Comparison of ENCODE assay signal across 8 cellular contexts in the genomic region with DNA sequence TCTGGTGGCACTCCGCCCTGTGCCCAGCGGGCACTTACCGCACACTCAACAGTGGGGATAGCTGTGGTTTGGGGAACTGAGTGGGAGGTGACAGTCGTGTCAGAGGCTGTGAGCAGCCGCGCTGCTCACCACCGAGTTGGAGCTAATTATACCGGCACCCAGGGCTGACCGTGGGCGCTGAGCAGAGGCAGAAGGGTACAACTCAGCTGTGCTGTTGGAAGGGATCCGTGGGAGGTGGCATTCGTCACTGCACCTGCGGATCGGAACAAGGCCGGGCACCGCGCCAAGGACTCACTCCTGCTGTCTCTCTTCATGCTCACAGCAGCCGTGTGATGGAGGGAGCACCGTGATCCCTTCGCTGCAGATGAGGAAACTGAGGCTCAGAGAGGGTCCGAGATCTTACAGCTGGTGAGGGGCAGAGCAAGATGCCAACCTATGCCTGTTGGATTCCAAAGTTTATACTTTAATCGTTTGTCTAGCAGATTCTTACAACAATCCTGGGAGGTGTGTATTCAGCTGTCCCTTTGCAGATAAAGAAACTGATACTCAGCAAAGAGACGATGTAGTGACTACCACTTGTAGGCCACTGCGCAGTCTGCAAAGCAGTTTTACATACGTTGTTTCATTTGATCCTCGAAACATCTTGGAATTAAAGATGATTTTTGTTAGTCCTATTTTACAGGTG. TPM values are rescaled to one million over a fixed set of nuclear protein-coding genes. Genes with fewer than 3 reads are reported as not detected.
A peak's percentile ranks its signal among the peaks of the same experiment; 100 is the strongest.
DNase-seq lines count a peak whose midpoint lies in the region; ATAC-seq and TF ChIP-seq lines count a peak whose summit lies in the region.

No MANE protein-coding gene starts in this region.

- peak overlapping the region; percentile 74 for H3K27ac ChIP-seq in temporal lobe (ENCODE audit: low read depth, low read length)

- no peak for TF ChIP-seq CTCF in fibroblast of the aortic adventitia (IDR thresholded peaks at IDR 0.05; ENCODE audit: insufficient read depth, low read length)

- DNase-seq in A172 (ENCODE audit: low spot score) (peak; percentile 57), NOMO-1 treated with DMSO at 0.1 percent for 48 hours (lab: John Stamatoyannopoulos, UW; ENCODE audit: unreplicated experiment) (peak; percentile 55), fibroblast of the aortic adventitia (ENCODE audit: low read depth) (no peak), occipital lobe (lab: John Stamatoyannopoulos, UW) (peak; percentile 79)
- peak; percentile 80 for DNase-seq in activated T-cell treated with anti-CD3 and anti-CD28 coated beads, Interleukin-2, amount 50 U/mL, for 1 hour

- ATAC-seq in GM19025 (IDR thresholded peaks at IDR 0.05; ENCODE audit: low read depth, unreplicated experiment) (peak; percentile 26), HG03378 (IDR thresholded peaks at IDR 0.05; ENCODE audit: unreplicated experiment) (peak; percentile 48)

- peak overlapping the region; percentile 70 for H3K4me3 ChIP-seq in fibroblast of the aortic adventitia (ENCODE audit: low read depth, low read length)

RNA-seq across cellular contexts. Expression of gene ELMO2, which starts 0.7 kb away (rescaled TPM):
- total RNA-seq in A172 (2014; rRNA removed; shearing (Covaris generic)): 33.4 and 44.9 TPM in 2 replicates
- total RNA-seq in fibroblast of the aortic adventitia (ENCODE audit: low replicate concordance) (36.6 and 48.2 TPM in 2 replicates), occipital lobe (55.1 TPM), temporal lobe (55.3 TPM)
